Comparison of ENCODE assay signal across 11 cellular contexts in the genomic region with DNA sequence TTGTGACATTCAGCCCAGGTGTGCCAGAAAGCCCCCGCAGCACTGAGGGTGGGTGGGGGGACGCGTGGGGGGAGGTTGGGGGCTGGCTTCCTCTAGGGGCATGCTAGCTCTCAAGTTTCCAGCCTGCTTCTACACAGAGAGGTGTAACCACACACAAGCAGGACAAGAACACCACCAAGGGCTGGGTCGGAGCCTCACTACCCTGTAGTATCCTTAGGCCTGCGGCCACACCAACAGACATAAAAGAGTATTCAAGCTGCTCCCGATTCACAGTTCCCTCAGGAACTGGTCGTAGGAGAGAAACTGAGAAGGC. TPM values are rescaled to one million over a fixed set of nuclear protein-coding genes. Genes with fewer than 3 reads are reported as not detected.
DNase-seq lines count a peak whose midpoint lies in the region; ATAC-seq, FAIRE-seq and TF ChIP-seq lines count a peak whose summit lies in the region.
"Had no signal": no experiment of that assay in that cellular context is flagged by ENCODE, and none has a peak within 500 bp of the region (broad histone marks: within the 10 kb centered on the region; RNA-seq: fewer than 3 reads in every experiment).

No MANE protein-coding gene starts in this region.

- peak overlapping the region; percentile 95 for H3K4me2 ChIP-seq in astrocyte (ENCODE audit: low read length)
- H3K4me2 ChIP-seq: KMS-11 had no signal

- ATAC-seq in left cardiac atrium (no peak), HG02623 (IDR thresholded peaks at IDR 0.05; ENCODE audit: unreplicated experiment) (no peak)

- no peak for TF ChIP-seq EP300 in tibial nerve (IDR thresholded peaks at IDR 0.05)

- no peaks in the 10 kb centered on the region for H3K9me3 ChIP-seq in cardiac muscle cell (ENCODE audit: low read depth)
- H3K9me3 ChIP-seq in astrocyte (ENCODE audit: insufficient read depth, low read depth, low read length): no peaks in the 10 kb centered on the region
- H3K9me3 ChIP-seq in tibial nerve: no peaks in the 10 kb centered on the region

- peaks cover 3% of the 10 kb centered on the region for H3K36me3 Mint-ChIP-seq in astrocyte (ENCODE audit: low read depth, unreplicated experiment)

- H3K27me3 ChIP-seq in cardiac muscle cell (no peaks in the 10 kb centered on the region), astrocyte (ENCODE audit: insufficient read depth, low read length) (no peaks in the 10 kb centered on the region), tibial nerve (no peaks in the 10 kb centered on the region)

- FAIRE-seq in astrocyte (lab: Jason Lieb, UNC): no peak

- H3K4me3 ChIP-seq in cardiac muscle cell (peak overlapping the region; percentile 96), astrocyte (ENCODE audit: insufficient read depth, low read depth, low read length) (no peak overlapping the region), tibial nerve (peak overlapping the region in 2 of 4 donors; percentile 71 to 96)

- peaks cover 2% of the 10 kb centered on the region for H3K9me3 Mint-ChIP-seq in astrocyte (ENCODE audit: unreplicated experiment)

- no peaks in the 10 kb centered on the region for H3K27me3 Mint-ChIP-seq in astrocyte (ENCODE audit: low read depth, unreplicated experiment)

- peak overlapping the region; percentile 92 for H3K9ac ChIP-seq in astrocyte (ENCODE audit: low read length)
- H3K9ac ChIP-seq: KMS-11 had no signal

- WGBS in tibial nerve, 2 donors: 72 to 75% methylated on average over 5 to 7 of the region's 7 CpGs

- no peak overlapping the region for H2AFZ ChIP-seq in astrocyte (ENCODE audit: low read depth, low read length)

- peaks cover 41% of the 10 kb centered on the region for H4K20me1 ChIP-seq in astrocyte (ENCODE audit: insufficient read depth, low read length)

- H3K27ac Mint-ChIP-seq in astrocyte (ENCODE audit: unreplicated experiment): no peak overlapping the region

- intact Hi-C loops in left cardiac atrium (cut with DNase I): loop anchor here in 1 of 2 donors (5.0 kb wide), 1 partner anchor 110 kb away; no protein-coding TSS in a partner anchor

- peak overlapping the region; percentile 88 for H3K4me3 Mint-ChIP-seq in astrocyte (ENCODE audit: unreplicated experiment)

- no peak for DNase-seq in cardiac muscle cell (ENCODE audit: low read depth in 1 of 2, low spot score in 1 of 2)
- DNase-seq in left cardiac atrium: no peak
- no peak for DNase-seq in astrocyte (ENCODE audit: low read depth)
- peak; percentile 57 for DNase-seq in islet precursor cell
- DNase-seq in tibial nerve (ENCODE audit: low spot score in 2 of 2): no peak
- DNase-seq in NCI-H146 treated with DMSO at 0.1 percent for 48 hours (lab: John Stamatoyannopoulos, UW; ENCODE audit: unreplicated experiment): no peak
- no peak for DNase-seq in SW480 (ENCODE audit: low spot score)
- DNase-seq: effector CD4-positive, alpha-beta T cell; SW 1271 had no signal

- TF ChIP-seq CTCF in cardiac muscle cell (IDR thresholded peaks at IDR 0.05; ENCODE audit: low read depth, low read length): no peak
- no peak for TF ChIP-seq CTCF in astrocyte (IDR thresholded peaks at IDR 0.05; ENCODE audit: insufficient read depth, low read depth, low read length)
- TF ChIP-seq CTCF in tibial nerve (IDR thresholded peaks at IDR 0.05): no peak

- H3K36me3 ChIP-seq in cardiac muscle cell (no peaks in the 10 kb centered on the region), astrocyte (ENCODE audit: insufficient read depth, low read length) (no peaks in the 10 kb centered on the region), tibial nerve (peaks cover 0 to 5% (median 0%) of the 10 kb centered on the region in 3 donors)

- H3K79me2 ChIP-seq in astrocyte (ENCODE audit: insufficient read depth, low read length): peaks cover 62% of the 10 kb centered on the region

- H3K4me1 ChIP-seq in cardiac muscle cell (ENCODE audit: low read depth) (peaks cover 9% of the 10 kb centered on the region), astrocyte (ENCODE audit: insufficient read depth, low read length) (peaks cover 16% of the 10 kb centered on the region), tibial nerve (peaks cover 0 to 43% (median 4%) of the 10 kb centered on the region in 4 donors)

- H3K27ac ChIP-seq in cardiac muscle cell (peak overlapping the region; percentile 97), astrocyte (ENCODE audit: low read depth, low read length) (no peak overlapping the region), tibial nerve (peak overlapping the region in 3 of 4 donors; percentile 92 to 96 (median 93))
- H3K27ac ChIP-seq: KMS-11 had no signal

- peaks cover 20% of the 10 kb centered on the region for H3K4me1 Mint-ChIP-seq in astrocyte (ENCODE audit: low read depth, unreplicated experiment)

- TF ChIP-seq POLR2A in tibial nerve (IDR thresholded peaks at IDR 0.05): no peak

RNA-seq across cellular contexts. Expression of a gene that starts 1.8 kb away (rescaled TPM):
- total RNA-seq in cardiac muscle cell (13.9 and 18.3 TPM in 2 replicates), left cardiac atrium (10 to 100 TPM; 40.7 to 48.0 TPM), astrocyte (51.2 and 59.0 TPM in 2 replicates), tibial nerve (10 to 100 TPM; 28.2 to 55.5 (median 37.9) TPM)
- polyA plus RNA-seq in cardiac muscle cell: 23.5 and 24.2 TPM in 2 replicates
